ENCODE assay signal across 8 cellular contexts in the genomic region with DNA sequence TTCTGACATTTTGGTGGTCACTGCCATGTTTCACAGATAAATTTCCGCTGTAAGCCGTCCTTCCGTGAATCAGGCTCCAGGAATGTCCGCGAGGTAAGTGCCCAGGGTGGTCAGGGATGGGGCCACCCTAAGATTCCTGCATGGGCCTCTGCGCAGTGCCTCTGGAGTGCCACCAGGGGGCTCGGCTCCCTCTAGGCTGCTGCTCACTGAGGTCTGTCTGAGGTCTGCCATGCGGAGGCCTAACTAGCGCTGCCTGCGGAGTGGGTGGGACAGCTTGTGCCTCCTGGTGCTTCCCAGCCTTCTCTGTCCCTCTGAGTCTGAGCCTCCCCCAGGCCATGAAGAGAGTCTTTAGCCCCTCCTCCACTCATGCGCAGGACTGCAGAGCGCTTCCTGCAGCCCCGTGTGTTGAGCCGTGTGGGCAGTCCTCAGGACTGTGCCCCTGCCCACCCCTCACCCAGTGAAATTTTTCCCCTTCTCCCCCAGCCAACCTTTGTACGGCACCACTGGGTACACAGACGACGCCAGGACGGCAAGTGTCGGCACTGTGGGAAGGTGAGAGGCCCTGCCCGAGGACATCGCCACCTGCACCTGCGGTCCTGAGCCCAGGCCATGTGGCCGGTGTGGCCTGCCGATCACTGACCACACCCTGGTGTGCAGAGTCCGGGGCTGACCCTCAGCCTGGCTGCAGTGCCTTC. TPM values are rescaled to one million over a fixed set of nuclear protein-coding genes. Genes with fewer than 3 reads are reported as not detected.
DNase-seq lines count a peak whose midpoint lies in the region; ATAC-seq and TF ChIP-seq lines count a peak whose summit lies in the region.

No MANE protein-coding gene starts in this region.

- intact Hi-C loops in left ventricle myocardium inferior (cut with micrococcal nuclease) = no loop called here

- no peaks in the 10 kb centered on the region for H3K9me3 Mint-ChIP-seq in activated naive CD8-positive, alpha-beta T cell treated with anti-CD3 and anti-CD28 coated beads for 36 hours

- H3K4me3 Mint-ChIP-seq in activated naive CD8-positive, alpha-beta T cell treated with anti-CD3 and anti-CD28 coated beads for 36 hours = no peak overlapping the region

- peaks cover 18% of the 10 kb centered on the region for H3K36me3 Mint-ChIP-seq in activated naive CD8-positive, alpha-beta T cell treated with anti-CD3 and anti-CD28 coated beads for 36 hours

- H3K4me3 ChIP-seq in GM12864 (ENCODE audit: low read depth, low read length) (no peak overlapping the region), left ventricle myocardium inferior (no peak overlapping the region)

- H3K27ac ChIP-seq in 22Rv1 (no peak overlapping the region), left ventricle myocardium inferior (replicated peaks) (no peak overlapping the region)

- no peaks in the 10 kb centered on the region for H3K9me3 ChIP-seq in left ventricle myocardium inferior (replicated peaks)

- H3K4me1 Mint-ChIP-seq in activated naive CD8-positive, alpha-beta T cell treated with anti-CD3 and anti-CD28 coated beads for 36 hours = peaks cover 17% of the 10 kb centered on the region

- peaks cover 42% of the 10 kb centered on the region for H3K4me1 ChIP-seq in left ventricle myocardium inferior

- H3K27me3 ChIP-seq in left ventricle myocardium inferior (ENCODE audit: low read depth) = no peaks in the 10 kb centered on the region

- peak overlapping the region; percentile 54 for H3K27ac Mint-ChIP-seq in activated naive CD8-positive, alpha-beta T cell treated with anti-CD3 and anti-CD28 coated beads for 36 hours

- H3K36me3 ChIP-seq in left ventricle myocardium inferior = peaks cover 74% of the 10 kb centered on the region

- DNase-seq in GM12864 (ENCODE audit: low read depth) (no peak), RKO (ENCODE audit: low spot score) (peak; percentile 78), left ventricle myocardium inferior (no peak)
- DNase-seq in activated naive CD8-positive, alpha-beta T cell treated with anti-CD3 and anti-CD28 coated beads for 36 hours = peak; percentile 61
- peak; percentile 64 for DNase-seq in stimulated activated CD4-positive, alpha-beta T cell treated with anti-CD3 and anti-CD28 coated beads, Interleukin-1b, Interleukin-23, amount 100 ng/mL, for 48 hours

- ATAC-seq in HG03521 (IDR thresholded peaks at IDR 0.05; ENCODE audit: unreplicated experiment) (peak; percentile 47), GM21367 (IDR thresholded peaks at IDR 0.05; ENCODE audit: unreplicated experiment) (no peak)

- H3K27me3 Mint-ChIP-seq in activated naive CD8-positive, alpha-beta T cell treated with anti-CD3 and anti-CD28 coated beads for 36 hours = no peaks in the 10 kb centered on the region

- peak; percentile 92 for TF ChIP-seq CTCF in 22Rv1 (IDR thresholded peaks at IDR 0.05)
- TF ChIP-seq CTCF in GM12864 (IDR thresholded peaks at IDR 0.05; ENCODE audit: low read depth, low read length, missing control alignments) = peak; percentile 97
- TF ChIP-seq CTCF in left ventricle myocardium inferior (IDR thresholded peaks at IDR 0.05; ENCODE audit: borderline replicate concordance) = peak; percentile 85

RNA-seq across cellular contexts. Expression of gene MDK, which starts 11.9 kb away (rescaled TPM):
- 1 to 10 TPM; 3.4 to 3.6 TPM for total RNA-seq in activated naive CD8-positive, alpha-beta T cell treated with anti-CD3 and anti-CD28 coated beads for 36 hours
- 5.4 TPM for total RNA-seq in left ventricle myocardium inferior

RNA-seq across cellular contexts. Expression of gene CHRM4, which starts 22.0 kb away (rescaled TPM):
- under 1 TPM in 1 of 2 experiments, not detected in 1; 0.14 TPM for total RNA-seq in activated naive CD8-positive, alpha-beta T cell treated with anti-CD3 and anti-CD28 coated beads for 36 hours
- not detected for total RNA-seq in left ventricle myocardium inferior

RNA-seq across cellular contexts. Expression of gene DGKZ, which starts 22.3 kb away (rescaled TPM):
- 100 to 1,000 TPM in 1 of 2 experiments, 10 to 100 TPM in 1; 100.0 to 101 TPM for total RNA-seq in activated naive CD8-positive, alpha-beta T cell treated with anti-CD3 and anti-CD28 coated beads for 36 hours
- 77.1 TPM for total RNA-seq in left ventricle myocardium inferior

Comparison
In these comparisons a context has a peak if more than half of its experiments do, and no peak if none do; other contexts are left out.
1. DNase-seq: peak in RKO (single experiment), activated naive CD8-positive, alpha-beta T cell treated with anti-CD3 and anti-CD28 coated beads for 36 hours (single experiment) and stimulated activated CD4-positive, alpha-beta T cell treated with anti-CD3 and anti-CD28 coated beads, Interleukin-1b, Interleukin-23, amount 100 ng/mL, for 48 hours (single experiment); none in GM12864 (single experiment) and left ventricle myocardium inferior (single experiment).
2. Peak in every context shown above with its lines, with median percentiles within 50 percentile points of each other: CTCF ChIP-seq.